17 cellular contexts compared by ENCODE assay signal in genomic region chr1:182357913-182358312, GRCh38. TPM values are rescaled to one million over a fixed set of nuclear protein-coding genes. Genes with fewer than 3 reads are reported as not detected.
DNase-seq lines count a peak whose midpoint lies in the region; ATAC-seq and TF ChIP-seq lines count a peak whose summit lies in the region.
"Had no signal": no experiment of that assay in that cellular context is flagged by ENCODE, and none has a peak within 500 bp of the region (broad histone marks: within the 10 kb centered on the region; RNA-seq: fewer than 3 reads in every experiment).

No MANE protein-coding gene starts in this region.

- DNase-seq in Right ventricle myocardium superior (no peak), right cardiac atrium (no peak), NCI-H2171 (lab: John Stamatoyannopoulos, UW) (peak; percentile 89), SJCRH30 (peak; percentile 42 to 75), AML-193 (lab: John Stamatoyannopoulos, UW) (no peak), NCI-H1930 (lab: John Stamatoyannopoulos, UW) (no peak), coronary artery (ENCODE audit: low spot score) (no peak)
- DNase-seq: activated naive CD4-positive, alpha-beta T cell treated with anti-CD3 and anti-CD28 coated beads, Interleukin-2, amount 50 U/mL, for 16 hours; cortex of kidney; Kasumi-1; NCI-H2081 treated with DMSO at 0.1 percent for 48 hours; PC-9; stimulated activated naive CD8-positive, alpha-beta T cell treated with anti-CD3 and anti-CD28 coated beads, Interleukin-15, Interleukin-2, amounts not matched to agents 100 U/mL and 50 U/mL, for 24 hours had no signal

- no peaks in the 10 kb centered on the region for H3K36me3 ChIP-seq in SJCRH30

- H3K4me3 ChIP-seq in right cardiac atrium (ENCODE audit: low read length) = no peak overlapping the region
- H3K4me3 ChIP-seq in SJCRH30 = no peak overlapping the region
- H3K4me3 ChIP-seq in coronary artery = no peak overlapping the region
- H3K4me3 ChIP-seq: PC-9 had no signal

- no peaks in the 10 kb centered on the region for H3K9me3 ChIP-seq in right cardiac atrium (ENCODE audit: control insufficient read depth, low read length)
- H3K9me3 ChIP-seq in SJCRH30 (replicated peaks) = no peaks in the 10 kb centered on the region

- TF ChIP-seq CTCF in coronary artery (IDR thresholded peaks at IDR 0.05) = no peak

- ATAC-seq in Right ventricle myocardium superior (ENCODE audit: poor library complexity) (peak; percentile 35), right cardiac atrium (no peak), HG03280 (IDR thresholded peaks at IDR 0.05; ENCODE audit: unreplicated experiment) (no peak)
- ATAC-seq: stimulated activated naive CD8-positive, alpha-beta T cell treated with anti-CD3 and anti-CD28 coated beads, Interleukin-15, Interleukin-2, amounts not matched to agents 100 U/mL and 50 U/mL, for 24 hours had no signal

- H3K27me3 ChIP-seq in right cardiac atrium (ENCODE audit: control insufficient read depth, insufficient read depth) = no peaks in the 10 kb centered on the region
- no peaks in the 10 kb centered on the region for H3K27me3 ChIP-seq in SJCRH30

- 77% methylated on average over 4 of the region's 4 CpGs for WGBS in right cardiac atrium

- intact Hi-C loops in Right ventricle myocardium superior (cut with DNase I) = no loop called here
- intact Hi-C loops in right cardiac atrium (cut with DNase I) = no loop called here

- H3K27ac ChIP-seq in right cardiac atrium (ENCODE audit: low read length) = no peak overlapping the region
- H3K27ac ChIP-seq in SJCRH30 = no peak overlapping the region
- H3K27ac ChIP-seq in coronary artery = no peak overlapping the region
- H3K27ac ChIP-seq: epithelial cell of prostate, PC-9 had no signal

- H3K4me1 ChIP-seq in right cardiac atrium (ENCODE audit: control insufficient read depth, insufficient read depth, low read length) = no peaks in the 10 kb centered on the region
- peaks cover 7% of the 10 kb centered on the region for H3K4me1 ChIP-seq in SJCRH30

RNA-seq across cellular contexts. Expression of gene GLUL, which starts 33.7 kb away (rescaled TPM):
- total RNA-seq in Right ventricle myocardium superior (384 TPM), right cardiac atrium (100 to 1,000 TPM; 303 to 361 (median 342) TPM)
- 199 TPM for polyA plus RNA-seq in right cardiac atrium
- 221 and 229 TPM in 2 replicates for total RNA-seq in SJCRH30 (2014; rRNA removed; shearing (Covaris generic))

RNA-seq across cellular contexts. Expression of gene TEDDM1, which starts 42.6 kb away (rescaled TPM):
- total RNA-seq in Right ventricle myocardium superior (not detected), right cardiac atrium (not detected)
- not detected for polyA plus RNA-seq in right cardiac atrium
- total RNA-seq in SJCRH30 (2014; rRNA removed; shearing (Covaris generic)) = not detected in 2 replicates
- total RNA-seq: HT-29, liver, PC-9 had no signal

Comparison
In these comparisons a context has a peak if more than half of its experiments do, and no peak if none do; other contexts are left out.
1. DNase-seq: peak in NCI-H2171 (single experiment) and SJCRH30 (2 of 2); none in Right ventricle myocardium superior (single experiment), right cardiac atrium (0 of 3), AML-193 (0 of 2), NCI-H1930 (0 of 2) and coronary artery (single experiment).